In the genomic region with DNA sequence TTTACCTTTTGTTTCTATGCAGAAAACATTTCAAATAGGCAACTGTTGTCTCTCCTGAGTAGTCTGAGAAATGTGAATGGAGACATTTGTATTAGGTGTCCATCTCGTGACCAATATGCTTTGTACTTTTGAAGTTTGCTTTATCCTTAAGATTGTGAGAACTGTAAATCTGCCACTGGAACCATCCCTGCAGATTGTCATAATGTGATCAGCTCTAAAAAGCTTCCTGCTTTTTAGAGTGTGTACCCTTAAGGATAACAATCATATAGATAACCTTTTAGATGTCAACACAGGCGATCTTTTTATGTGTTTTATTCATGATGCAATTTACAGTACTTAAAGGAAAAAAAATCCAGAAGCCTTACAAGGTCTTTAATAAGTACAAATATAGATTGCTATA, we compare ENCODE assay signal across 1 cellular context.
TF ChIP-seq lines count a peak whose summit lies in the region.

No MANE protein-coding gene starts in this region.

TF ChIP-seq in neural cell, 6 proteins besides CTCF, POLR2A, EP300 and RAD21:
- TF ChIP-seq, protein P1, sequence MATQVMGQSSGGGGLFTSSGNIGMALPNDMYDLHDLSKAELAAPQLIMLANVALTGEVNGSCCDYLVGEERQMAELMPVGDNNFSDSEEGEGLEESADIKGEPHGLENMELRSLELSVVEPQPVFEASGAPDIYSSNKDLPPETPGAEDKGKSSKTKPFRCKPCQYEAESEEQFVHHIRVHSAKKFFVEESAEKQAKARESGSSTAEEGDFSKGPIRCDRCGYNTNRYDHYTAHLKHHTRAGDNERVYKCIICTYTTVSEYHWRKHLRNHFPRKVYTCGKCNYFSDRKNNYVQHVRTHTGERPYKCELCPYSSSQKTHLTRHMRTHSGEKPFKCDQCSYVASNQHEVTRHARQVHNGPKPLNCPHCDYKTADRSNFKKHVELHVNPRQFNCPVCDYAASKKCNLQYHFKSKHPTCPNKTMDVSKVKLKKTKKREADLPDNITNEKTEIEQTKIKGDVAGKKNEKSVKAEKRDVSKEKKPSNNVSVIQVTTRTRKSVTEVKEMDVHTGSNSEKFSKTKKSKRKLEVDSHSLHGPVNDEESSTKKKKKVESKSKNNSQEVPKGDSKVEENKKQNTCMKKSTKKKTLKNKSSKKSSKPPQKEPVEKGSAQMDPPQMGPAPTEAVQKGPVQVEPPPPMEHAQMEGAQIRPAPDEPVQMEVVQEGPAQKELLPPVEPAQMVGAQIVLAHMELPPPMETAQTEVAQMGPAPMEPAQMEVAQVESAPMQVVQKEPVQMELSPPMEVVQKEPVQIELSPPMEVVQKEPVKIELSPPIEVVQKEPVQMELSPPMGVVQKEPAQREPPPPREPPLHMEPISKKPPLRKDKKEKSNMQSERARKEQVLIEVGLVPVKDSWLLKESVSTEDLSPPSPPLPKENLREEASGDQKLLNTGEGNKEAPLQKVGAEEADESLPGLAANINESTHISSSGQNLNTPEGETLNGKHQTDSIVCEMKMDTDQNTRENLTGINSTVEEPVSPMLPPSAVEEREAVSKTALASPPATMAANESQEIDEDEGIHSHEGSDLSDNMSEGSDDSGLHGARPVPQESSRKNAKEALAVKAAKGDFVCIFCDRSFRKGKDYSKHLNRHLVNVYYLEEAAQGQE (IDR thresholded peaks at IDR 0.05; ENCODE audit: borderline replicate concordance): no peak
- TF ChIP-seq MXI1 (conservative IDR thresholded peaks at IDR 0.05; ENCODE audit: poor library complexity, severe bottlenecking) (no peak), SMC3 (conservative IDR thresholded peaks at IDR 0.05; ENCODE audit: poor library complexity) (no peak), TAF1 (IDR thresholded peaks at IDR 0.05; ENCODE audit: low read depth) (no peak), POLR2AphosphoS5 (IDR thresholded peaks at IDR 0.05) (no peak), EZH2 (IDR thresholded peaks at IDR 0.05; ENCODE audit: borderline replicate concordance, insufficient read depth, low read length, poor library complexity, severe bottlenecking) (no peak)
TF ChIP-seq in neural cell: peak in this region for 0.
